In genomic region chr14:20667957-20668356, GRCh38 we compare ENCODE assay signal across 10 cellular contexts. TPM values are rescaled to one million over a fixed set of nuclear protein-coding genes. Genes with fewer than 3 reads are reported as not detected.
DNase-seq lines count a peak whose midpoint lies in the region; ATAC-seq and TF ChIP-seq lines count a peak whose summit lies in the region.
"Had no signal": no experiment of that assay in that cellular context is flagged by ENCODE, and none has a peak within 500 bp of the region (broad histone marks: within the 10 kb centered on the region; RNA-seq: fewer than 3 reads in every experiment).

No MANE protein-coding gene starts in this region.

- H3K4me3 ChIP-seq in right atrium auricular region: no peak overlapping the region

- H3K4me3 Mint-ChIP-seq in natural killer cell treated with Interleukin-12 subunit alpha and Interleukin-12 subunit beta and Interleukin-15 and Interleukin-18, amount 100 ng/mL, for 72 hours: peak overlapping the region; percentile 40
- no peak overlapping the region for H3K4me3 Mint-ChIP-seq in natural killer cell
- peak overlapping the region; percentile 47 to 60 for H3K4me3 Mint-ChIP-seq in stimulated activated naive CD8-positive, alpha-beta T cell treated with anti-CD3 and anti-CD28 coated beads, Interleukin-15, amount 100 ng/mL, for 72 hours

- no peaks in the 10 kb centered on the region for H3K9me3 ChIP-seq in right atrium auricular region

- H3K27me3 Mint-ChIP-seq in natural killer cell treated with Interleukin-12 subunit alpha and Interleukin-12 subunit beta and Interleukin-15 and Interleukin-18, amount 100 ng/mL, for 72 hours: peaks cover 6 to 19% of the 10 kb centered on the region in 2 donors
- H3K27me3 Mint-ChIP-seq in natural killer cell (ENCODE audit: low read depth in 2 of 2): peaks cover 7 to 20% of the 10 kb centered on the region in 2 donors
- H3K27me3 Mint-ChIP-seq in stimulated activated naive CD8-positive, alpha-beta T cell treated with anti-CD3 and anti-CD28 coated beads, Interleukin-15, amount 100 ng/mL, for 72 hours: peaks cover 28% of the 10 kb centered on the region

- H3K27me3 ChIP-seq in right atrium auricular region: no peaks in the 10 kb centered on the region

- H3K36me3 ChIP-seq in right atrium auricular region: no peaks in the 10 kb centered on the region

- no peak for DNase-seq in natural killer cell treated with Interleukin-12 subunit alpha and Interleukin-12 subunit beta and Interleukin-15 and Interleukin-18, amount 100 ng/mL, for 72 hours (ENCODE audit: low spot score)
- DNase-seq in natural killer cell (no peak), COLO829 (ENCODE audit: low spot score) (no peak), NCI-H345 treated with DMSO at 0.1 percent for 48 hours (lab: John Stamatoyannopoulos, UW; ENCODE audit: unreplicated experiment) (no peak), right atrium auricular region (ENCODE audit: low spot score) (no peak)
- peak; percentile 23 to 51 for DNase-seq in stimulated activated naive CD8-positive, alpha-beta T cell treated with anti-CD3 and anti-CD28 coated beads, Interleukin-15, amount 100 ng/mL, for 72 hours
- DNase-seq: Right ventricle myocardium superior had no signal

- intact Hi-C loops in natural killer cell (cut with micrococcal nuclease): no loop called here

- H3K36me3 Mint-ChIP-seq in natural killer cell treated with Interleukin-12 subunit alpha and Interleukin-12 subunit beta and Interleukin-15 and Interleukin-18, amount 100 ng/mL, for 72 hours: no peaks in the 10 kb centered on the region
- H3K36me3 Mint-ChIP-seq in natural killer cell: no peaks in the 10 kb centered on the region

- H3K4me1 ChIP-seq in right atrium auricular region: peaks cover 0 to 8% of the 10 kb centered on the region in 2 donors

- peaks cover 20% of the 10 kb centered on the region in 2 donors for H3K4me1 Mint-ChIP-seq in natural killer cell treated with Interleukin-12 subunit alpha and Interleukin-12 subunit beta and Interleukin-15 and Interleukin-18, amount 100 ng/mL, for 72 hours (ENCODE audit: low read depth in 2 of 2)
- H3K4me1 Mint-ChIP-seq in natural killer cell: peaks cover 17 to 25% of the 10 kb centered on the region in 2 donors
- H3K4me1 Mint-ChIP-seq in stimulated activated naive CD8-positive, alpha-beta T cell treated with anti-CD3 and anti-CD28 coated beads, Interleukin-15, amount 100 ng/mL, for 72 hours: peaks cover 36% of the 10 kb centered on the region

- TF ChIP-seq CTCF in natural killer cell (IDR thresholded peaks at IDR 0.05): no peak
- TF ChIP-seq CTCF in right atrium auricular region (IDR thresholded peaks at IDR 0.05): no peak

- H3K27ac ChIP-seq in right atrium auricular region: no peak overlapping the region

- peak; percentile 77 to 79 for ATAC-seq in natural killer cell treated with Interleukin-12 subunit alpha and Interleukin-12 subunit beta and Interleukin-15 and Interleukin-18, amount 100 ng/mL, for 72 hours
- ATAC-seq in natural killer cell (no peak), HG02588 (IDR thresholded peaks at IDR 0.05; ENCODE audit: unreplicated experiment) (peak; percentile 82), HG03575 (IDR thresholded peaks at IDR 0.05; ENCODE audit: extremely low read depth, insufficient number of reproducible peaks, low FRiP score, unreplicated experiment) (peak; percentile 50)
- ATAC-seq in stimulated activated naive CD8-positive, alpha-beta T cell treated with anti-CD3 and anti-CD28 coated beads, Interleukin-15, amount 100 ng/mL, for 72 hours: peak; percentile 86

- peak overlapping the region; percentile 47 to 60 for H3K27ac Mint-ChIP-seq in natural killer cell treated with Interleukin-12 subunit alpha and Interleukin-12 subunit beta and Interleukin-15 and Interleukin-18, amount 100 ng/mL, for 72 hours
- no peak overlapping the region for H3K27ac Mint-ChIP-seq in natural killer cell
- peak overlapping the region; percentile 93 to 98 for H3K27ac Mint-ChIP-seq in stimulated activated naive CD8-positive, alpha-beta T cell treated with anti-CD3 and anti-CD28 coated beads, Interleukin-15, amount 100 ng/mL, for 72 hours

- no peaks in the 10 kb centered on the region for H3K9me3 Mint-ChIP-seq in natural killer cell treated with Interleukin-12 subunit alpha and Interleukin-12 subunit beta and Interleukin-15 and Interleukin-18, amount 100 ng/mL, for 72 hours
- H3K9me3 Mint-ChIP-seq in natural killer cell: no peaks in the 10 kb centered on the region
- peaks cover 0 to 5% of the 10 kb centered on the region in 2 donors for H3K9me3 Mint-ChIP-seq in stimulated activated naive CD8-positive, alpha-beta T cell treated with anti-CD3 and anti-CD28 coated beads, Interleukin-15, amount 100 ng/mL, for 72 hours

RNA-seq across cellular contexts. Expression of gene RNASE4, which starts 16.4 kb away (rescaled TPM):
- 1 to 10 TPM in 1 of 2 donors, under 1 TPM in 1; 0.50 to 1.2 TPM for total RNA-seq in natural killer cell treated with Interleukin-12 subunit alpha and Interleukin-12 subunit beta and Interleukin-15 and Interleukin-18, amount 100 ng/mL, for 72 hours
- total RNA-seq in natural killer cell (under 1 TPM in 2 of 3 donors, not detected in 1; 0.60 to 0.68 TPM), right atrium auricular region (10 to 100 TPM; 19.5 to 44.4 TPM)

RNA-seq across cellular contexts. Expression of gene ANG, which starts 20.6 kb away (rescaled TPM):
- total RNA-seq in natural killer cell treated with Interleukin-12 subunit alpha and Interleukin-12 subunit beta and Interleukin-15 and Interleukin-18, amount 100 ng/mL, for 72 hours: 1 to 10 TPM in 1 of 2 donors, under 1 TPM in 1; 0.78 to 1.6 TPM
- total RNA-seq in natural killer cell (under 1 TPM in 1 of 3 donors, not detected in 2; 0.35 TPM), right atrium auricular region (10 to 100 TPM in 1 of 2 donors, 1 to 10 TPM in 1; 4.4 to 14.5 TPM)

RNA-seq across cellular contexts. Expression of gene OR6S1, which starts 26.5 kb away (rescaled TPM):
- not detected for total RNA-seq in natural killer cell treated with Interleukin-12 subunit alpha and Interleukin-12 subunit beta and Interleukin-15 and Interleukin-18, amount 100 ng/mL, for 72 hours
- total RNA-seq in natural killer cell (not detected), right atrium auricular region (not detected)
- total RNA-seq: frontal cortex, Right ventricle myocardium superior had no signal

Comparison
In these comparisons a context has a peak if more than half of its experiments do, and no peak if none do; other contexts are left out.
1. ATAC-seq: peak in natural killer cell treated with Interleukin-12 subunit alpha and Interleukin-12 subunit beta and Interleukin-15 and Interleukin-18, amount 100 ng/mL, for 72 hours (2 of 2), HG02588 (single experiment), HG03575 (single experiment) and stimulated activated naive CD8-positive, alpha-beta T cell treated with anti-CD3 and anti-CD28 coated beads, Interleukin-15, amount 100 ng/mL, for 72 hours (single experiment); none in natural killer cell (0 of 3).
2. H3K27ac Mint-ChIP-seq: peak in natural killer cell treated with Interleukin-12 subunit alpha and Interleukin-12 subunit beta and Interleukin-15 and Interleukin-18, amount 100 ng/mL, for 72 hours (2 of 2) and stimulated activated naive CD8-positive, alpha-beta T cell treated with anti-CD3 and anti-CD28 coated beads, Interleukin-15, amount 100 ng/mL, for 72 hours (2 of 2); none in natural killer cell (0 of 2).
3. DNase-seq: peak in stimulated activated naive CD8-positive, alpha-beta T cell treated with anti-CD3 and anti-CD28 coated beads, Interleukin-15, amount 100 ng/mL, for 72 hours (2 of 2); none in natural killer cell treated with Interleukin-12 subunit alpha and Interleukin-12 subunit beta and Interleukin-15 and Interleukin-18, amount 100 ng/mL, for 72 hours (single experiment), natural killer cell (single experiment), COLO829 (single experiment), NCI-H345 treated with DMSO at 0.1 percent for 48 hours (single experiment) and right atrium auricular region (single experiment).
4. RNA of gene RNASE4, which starts 16.4 kb away (total RNA-seq): 19.5 to 44.4 TPM in right atrium auricular region; 0.50 to 1.2 TPM in natural killer cell treated with Interleukin-12 subunit alpha and Interleukin-12 subunit beta and Interleukin-15 and Interleukin-18, amount 100 ng/mL, for 72 hours and 0.60 to 0.68 TPM in natural killer cell; every median in the first group is over 4 times any median in the second.